Comparison of ENCODE assay signal across 11 cellular contexts in the genomic region with DNA sequence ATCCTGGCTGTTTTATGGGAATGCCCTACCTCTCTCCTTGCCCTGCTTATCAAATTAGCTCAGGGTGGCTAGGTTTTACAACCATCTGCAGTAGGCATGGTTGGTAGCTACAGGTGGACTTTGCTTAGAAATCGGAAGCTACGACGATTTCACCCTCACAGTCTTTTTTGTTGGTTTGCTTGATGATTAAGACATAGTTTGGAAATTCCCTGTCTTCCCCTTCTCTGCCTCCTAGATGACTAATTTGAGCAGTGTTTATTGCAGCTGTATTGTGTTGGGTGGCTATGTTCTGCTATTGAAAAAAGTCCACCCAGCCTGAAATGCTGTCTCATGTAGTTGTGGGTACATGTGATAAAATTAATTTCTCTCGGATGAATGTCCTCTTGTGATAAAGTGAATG. TPM values are rescaled to one million over a fixed set of nuclear protein-coding genes. Genes with fewer than 3 reads are reported as not detected.
DNase-seq lines count a peak whose midpoint lies in the region; ATAC-seq and TF ChIP-seq lines count a peak whose summit lies in the region.
"Had no signal": no experiment of that assay in that cellular context is flagged by ENCODE, and none has a peak within 500 bp of the region (broad histone marks: within the 10 kb centered on the region; RNA-seq: fewer than 3 reads in every experiment).

No MANE protein-coding gene starts in this region.

- peak overlapping the region; percentile 49 for H3K27ac Mint-ChIP-seq in activated CD8-positive, alpha-beta memory T cell treated with anti-CD3 and anti-CD28 coated beads, Interleukin-2, amount 10 ng/mL, durations not matched to agents 7 days and 5 days
- peak overlapping the region in 1 of 2 donors; percentile 57 for H3K27ac Mint-ChIP-seq in effector memory CD8-positive, alpha-beta T cell
- H3K27ac Mint-ChIP-seq in stimulated activated naive B cell treated with anti-CD40 and anti-IgM and Interleukin-4, amounts not matched to agents 10 μg/mL and 1 μg/mL and 100 μg/mL, for 72 hours, result no peak overlapping the region
- H3K27ac Mint-ChIP-seq in mesothelial cell of epicardium, result no peak overlapping the region

- H3K4me2 ChIP-seq in KMS-11, result peak overlapping the region; percentile 67

- no peaks in the 10 kb centered on the region for H3K9me3 Mint-ChIP-seq in activated CD8-positive, alpha-beta memory T cell treated with anti-CD3 and anti-CD28 coated beads, Interleukin-2, amount 10 ng/mL, durations not matched to agents 7 days and 5 days (ENCODE audit: low read depth)
- no peaks in the 10 kb centered on the region for H3K9me3 Mint-ChIP-seq in effector memory CD8-positive, alpha-beta T cell
- H3K9me3 Mint-ChIP-seq in stimulated activated naive B cell treated with anti-CD40 and anti-IgM and Interleukin-4, amounts not matched to agents 10 μg/mL and 1 μg/mL and 100 μg/mL, for 72 hours, result no peaks in the 10 kb centered on the region
- H3K9me3 Mint-ChIP-seq in mesothelial cell of epicardium, result no peaks in the 10 kb centered on the region

- no peak overlapping the region for H2AFZ ChIP-seq in KMS-11 (ENCODE audit: low read depth)

- H3K27me3 Mint-ChIP-seq in activated CD8-positive, alpha-beta memory T cell treated with anti-CD3 and anti-CD28 coated beads, Interleukin-2, amount 10 ng/mL, durations not matched to agents 7 days and 5 days, result no peaks in the 10 kb centered on the region
- H3K27me3 Mint-ChIP-seq in effector memory CD8-positive, alpha-beta T cell, result no peaks in the 10 kb centered on the region
- peaks cover 9 to 14% of the 10 kb centered on the region in 2 donors for H3K27me3 Mint-ChIP-seq in stimulated activated naive B cell treated with anti-CD40 and anti-IgM and Interleukin-4, amounts not matched to agents 10 μg/mL and 1 μg/mL and 100 μg/mL, for 72 hours
- H3K27me3 Mint-ChIP-seq in mesothelial cell of epicardium (ENCODE audit: low read depth), result no peaks in the 10 kb centered on the region

- no peaks in the 10 kb centered on the region for H3K27me3 ChIP-seq in KMS-11 (ENCODE audit: insufficient read depth, low read depth)
- H3K27me3 ChIP-seq: body of pancreas had no signal

- TF ChIP-seq CTCF in KMS-11 (conservative IDR thresholded peaks at IDR 0.05; ENCODE audit: low read depth, low read length), result no peak
- TF ChIP-seq CTCF in mesothelial cell of epicardium (IDR thresholded peaks at IDR 0.05; ENCODE audit: unreplicated experiment), result no peak

- H3K27ac ChIP-seq in KMS-11, result peak overlapping the region; percentile 46; the same call in 1 of the 2 replicates

- H3K36me3 Mint-ChIP-seq in activated CD8-positive, alpha-beta memory T cell treated with anti-CD3 and anti-CD28 coated beads, Interleukin-2, amount 10 ng/mL, durations not matched to agents 7 days and 5 days, result peaks cover 2% of the 10 kb centered on the region
- peaks cover 3% of the 10 kb centered on the region for H3K36me3 Mint-ChIP-seq in effector memory CD8-positive, alpha-beta T cell (ENCODE audit: insufficient read depth)
- H3K36me3 Mint-ChIP-seq in stimulated activated naive B cell treated with anti-CD40 and anti-IgM and Interleukin-4, amounts not matched to agents 10 μg/mL and 1 μg/mL and 100 μg/mL, for 72 hours, result no peaks in the 10 kb centered on the region
- H3K36me3 Mint-ChIP-seq in mesothelial cell of epicardium, result no peaks in the 10 kb centered on the region

- no peak overlapping the region for H3K9ac ChIP-seq in KMS-11

- CTCF ChIA-PET in activated CD8-positive, alpha-beta memory T cell treated with anti-CD3 and anti-CD28 coated beads, Interleukin-2, amount 10 ng/mL, durations not matched to agents 7 days and 5 days (lab: Charles Lee), result interaction anchor here (3.9 kb wide), 1 partner anchor 39 kb away, joined by 17 read pairs; no protein-coding TSS in a partner anchor

- H3K4me1 ChIP-seq in KMS-11 (ENCODE audit: low read depth, poor library complexity, severe bottlenecking), result peaks cover 44% of the 10 kb centered on the region
- H3K4me1 ChIP-seq: body of pancreas had no signal

- no peak for DNase-seq in activated CD8-positive, alpha-beta memory T cell treated with anti-CD3 and anti-CD28 coated beads, Interleukin-2, amount 10 ng/mL, durations not matched to agents 7 days and 5 days
- no peak for DNase-seq in activated CD8-positive, alpha-beta memory T cell treated with anti-CD3 and anti-CD28 coated beads for 24 hours
- DNase-seq in effector memory CD8-positive, alpha-beta T cell, result no peak
- DNase-seq in stimulated activated naive B cell treated with anti-CD40 and anti-IgM and Interleukin-4, amounts not matched to agents 10 μg/mL and 1 μg/mL and 100 μg/mL, for 72 hours, result no peak
- DNase-seq in NCI-H1694 treated with DMSO at 0.1 percent for 48 hours (lab: John Stamatoyannopoulos, UW), result no peak
- DNase-seq in mesothelial cell of epicardium (ENCODE audit: low spot score in 2 of 2, unreplicated experiment in 2 of 2), result no peak
- DNase-seq: body of pancreas; stimulated activated CD4-positive, alpha-beta T cell treated with anti-CD3 and anti-CD28 coated beads, Interleukin-2, amount 100 ng/mL, for 24 hours had no signal

- H3K79me2 ChIP-seq in KMS-11 (ENCODE audit: insufficient read depth, low read depth), result no peaks in the 10 kb centered on the region

- H3K4me1 Mint-ChIP-seq in activated CD8-positive, alpha-beta memory T cell treated with anti-CD3 and anti-CD28 coated beads, Interleukin-2, amount 10 ng/mL, durations not matched to agents 7 days and 5 days, result peaks cover 14% of the 10 kb centered on the region
- peaks cover 35 to 37% of the 10 kb centered on the region in 2 donors for H3K4me1 Mint-ChIP-seq in effector memory CD8-positive, alpha-beta T cell (ENCODE audit: low read depth in 2 of 2)
- H3K4me1 Mint-ChIP-seq in stimulated activated naive B cell treated with anti-CD40 and anti-IgM and Interleukin-4, amounts not matched to agents 10 μg/mL and 1 μg/mL and 100 μg/mL, for 72 hours, result peaks cover 0 to 2% of the 10 kb centered on the region in 2 donors
- H3K4me1 Mint-ChIP-seq in mesothelial cell of epicardium, result no peaks in the 10 kb centered on the region

- H4K20me1 ChIP-seq in KMS-11 (ENCODE audit: insufficient read depth), result no peaks in the 10 kb centered on the region

- ATAC-seq in activated CD8-positive, alpha-beta memory T cell treated with anti-CD3 and anti-CD28 coated beads, Interleukin-2, amount 10 ng/mL, durations not matched to agents 7 days and 5 days, result peak; percentile 51
- peak; percentile 95 for ATAC-seq in effector memory CD8-positive, alpha-beta T cell (replicated peaks)
- ATAC-seq in stimulated activated naive B cell treated with anti-CD40 and anti-IgM and Interleukin-4, amounts not matched to agents 10 μg/mL and 1 μg/mL and 100 μg/mL, for 72 hours (replicated peaks), result peak; percentile 64 to 83
- ATAC-seq in GM18502 (IDR thresholded peaks at IDR 0.05; ENCODE audit: poor library complexity, unreplicated experiment), result no peak
- ATAC-seq: body of pancreas, K562 had no signal

- no peak overlapping the region for H3K4me3 ChIP-seq in KMS-11 (IDR thresholded peaks at IDR 0.05; ENCODE audit: insufficient read depth, low read depth, low read length)
- H3K4me3 ChIP-seq: body of pancreas, K562 had no signal

- H3K36me3 ChIP-seq in KMS-11 (ENCODE audit: insufficient read depth), result no peaks in the 10 kb centered on the region

- peak overlapping the region; percentile 63 for H3K4me3 Mint-ChIP-seq in activated CD8-positive, alpha-beta memory T cell treated with anti-CD3 and anti-CD28 coated beads, Interleukin-2, amount 10 ng/mL, durations not matched to agents 7 days and 5 days
- peak overlapping the region in 1 of 2 donors; percentile 52 for H3K4me3 Mint-ChIP-seq in effector memory CD8-positive, alpha-beta T cell
- no peak overlapping the region for H3K4me3 Mint-ChIP-seq in stimulated activated naive B cell treated with anti-CD40 and anti-IgM and Interleukin-4, amounts not matched to agents 10 μg/mL and 1 μg/mL and 100 μg/mL, for 72 hours
- H3K4me3 Mint-ChIP-seq in mesothelial cell of epicardium, result no peak overlapping the region

RNA-seq across cellular contexts. Expression of a gene that starts 37.1 kb away (rescaled TPM):
- total RNA-seq in activated CD8-positive, alpha-beta memory T cell treated with anti-CD3 and anti-CD28 coated beads, Interleukin-2, amount 10 ng/mL, durations not matched to agents 7 days and 5 days, result 100 to 1,000 TPM; 198 to 270 TPM
- 1.2 to 1.6 TPM (median 1.5 TPM) in 3 replicates for total RNA-seq in mesothelial cell of epicardium

Comparison
In these comparisons a context has a peak if more than half of its experiments do, and no peak if none do; other contexts are left out.
1. RNA of a gene that starts 37.1 kb away (total RNA-seq): 198 to 270 TPM in activated CD8-positive, alpha-beta memory T cell treated with anti-CD3 and anti-CD28 coated beads, Interleukin-2, amount 10 ng/mL, durations not matched to agents 7 days and 5 days; 1.2 to 1.6 TPM in mesothelial cell of epicardium; every median in the first group is over 10 times any median in the second.